In the genomic region with DNA sequence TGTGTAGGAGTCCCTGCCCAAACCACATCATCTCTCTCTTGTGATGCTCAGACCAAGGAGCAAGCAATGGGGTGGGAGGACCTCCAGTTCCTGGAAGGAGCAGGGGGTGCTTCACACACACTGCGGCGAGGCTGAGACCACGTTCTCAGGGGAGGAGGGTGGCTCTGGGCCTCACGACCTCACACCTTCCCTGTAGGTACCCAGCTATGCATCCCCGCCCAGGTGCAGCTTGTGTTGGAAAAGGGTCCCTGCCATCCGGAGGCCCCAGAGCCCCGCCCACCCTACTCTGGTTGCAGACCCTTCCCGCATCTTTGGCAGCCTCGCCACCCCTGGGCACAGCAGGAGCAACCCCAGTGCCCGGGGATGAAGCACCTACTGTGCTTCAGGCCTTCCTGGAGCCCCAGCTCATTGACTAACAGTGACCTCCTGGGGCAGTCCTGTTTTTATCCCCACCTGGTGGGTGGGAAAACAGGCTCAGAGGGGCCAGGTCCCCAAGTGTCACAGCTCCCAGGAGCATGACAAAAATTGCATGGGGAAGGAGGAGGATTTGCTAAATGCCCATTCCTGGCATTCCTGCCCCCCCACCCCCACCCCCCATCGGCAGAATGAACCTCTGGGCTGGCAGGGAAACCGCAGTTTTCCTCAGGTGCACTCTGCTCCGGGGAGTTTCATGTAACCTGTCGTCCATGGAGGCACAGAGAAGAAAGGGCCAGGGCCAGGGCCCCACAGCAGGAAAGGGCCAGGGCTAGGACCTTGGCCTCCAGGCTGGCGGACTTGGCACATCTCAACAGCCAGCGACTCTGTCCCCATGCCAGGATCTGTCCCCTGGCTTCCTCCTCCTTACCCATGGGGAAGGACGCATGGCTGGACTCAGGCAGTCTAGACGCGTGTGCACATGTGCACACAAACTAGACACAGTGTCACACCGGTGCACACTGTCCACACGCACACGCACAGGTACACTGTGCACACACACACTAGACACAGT, we compare ENCODE assay signal across 29 cellular contexts.
DNase-seq lines count a peak whose midpoint lies in the region; ATAC-seq and TF ChIP-seq lines count a peak whose summit lies in the region.
"Had no signal": no experiment of that assay in that cellular context is flagged by ENCODE, and none has a peak within 500 bp of the region (broad histone marks: within the 10 kb centered on the region; RNA-seq: fewer than 3 reads in every experiment).

No MANE protein-coding gene starts in this region.

- H3K18ac ChIP-seq in mesendoderm (ENCODE audit: low read length): no peak overlapping the region

- H3K4ac ChIP-seq in mesendoderm (ENCODE audit: low read depth, low read length): no peak overlapping the region

- TF ChIP-seq CTCF in activated CD8-positive, alpha-beta T cell treated with anti-CD3 and anti-CD28 coated beads for 36 hours (IDR thresholded peaks at IDR 0.05): no peak
- TF ChIP-seq CTCF in upper lobe of right lung (IDR thresholded peaks at IDR 0.05): no peak

- H3K36me3 ChIP-seq in mesendoderm (ENCODE audit: control insufficient read depth, insufficient read depth, low read length) (no peaks in the 10 kb centered on the region), upper lobe of right lung (no peaks in the 10 kb centered on the region)

- H3K4me2 ChIP-seq in mesendoderm (ENCODE audit: low read length): no peak overlapping the region
- H3K4me2 ChIP-seq: KMS-11 had no signal

- H3K9me3 Mint-ChIP-seq in activated CD8-positive, alpha-beta T cell treated with anti-CD3 and anti-CD28 coated beads, Interleukin-2, amount 10 ng/mL, durations not matched to agents 7 days and 5 days (ENCODE audit: insufficient read depth): no peaks in the 10 kb centered on the region
- no peaks in the 10 kb centered on the region for H3K9me3 Mint-ChIP-seq in activated CD8-positive, alpha-beta T cell treated with anti-CD3 and anti-CD28 coated beads for 36 hours
- no peaks in the 10 kb centered on the region for H3K9me3 Mint-ChIP-seq in central memory CD8-positive, alpha-beta T cell
- no peaks in the 10 kb centered on the region for H3K9me3 Mint-ChIP-seq in activated CD4-positive, alpha-beta T cell treated with anti-CD3 and anti-CD28 coated beads, Interleukin-2, amount 10 ng/mL, durations not matched to agents 24 days and 14 days
- H3K9me3 Mint-ChIP-seq: activated CD4-positive, alpha-beta memory T cell treated with anti-CD3 and anti-CD28 coated beads for 36 hours; CD14-positive monocyte; neural crest cell; stimulated activated memory B cell treated with anti-CD40 and anti-IgM and Interleukin-4, amounts not matched to agents 10 μg/mL and 1 μg/mL and 100 μg/mL, for 72 hours had no signal

- no peak overlapping the region for H3K27ac ChIP-seq in mesendoderm (ENCODE audit: low read depth, low read length)
- H3K27ac ChIP-seq in upper lobe of right lung: no peak overlapping the region
- H3K27ac ChIP-seq: 22Rv1, GM23248, KMS-11 had no signal

- H2BK5ac ChIP-seq in mesendoderm (ENCODE audit: low read length): no peak overlapping the region

- no peak for ATAC-seq in activated CD8-positive, alpha-beta T cell treated with anti-CD3 and anti-CD28 coated beads, Interleukin-2, amount 10 ng/mL, durations not matched to agents 7 days and 5 days
- no peak for ATAC-seq in activated CD8-positive, alpha-beta T cell treated with anti-CD3 and anti-CD28 coated beads for 36 hours
- no peak for ATAC-seq in central memory CD8-positive, alpha-beta T cell (replicated peaks; ENCODE audit: extremely low read depth, poor library complexity, severe bottlenecking)
- ATAC-seq in upper lobe of right lung (peak; percentile 13), HG02981 (IDR thresholded peaks at IDR 0.05; ENCODE audit: unreplicated experiment) (no peak), GM19395 (IDR thresholded peaks at IDR 0.05; ENCODE audit: unreplicated experiment) (no peak)
- ATAC-seq: left ventricle myocardium superior; mucosa of descending colon; sciatic nerve; stimulated activated memory B cell treated with anti-CD40 and anti-IgM and Interleukin-4, amounts not matched to agents 10 μg/mL and 1 μg/mL and 100 μg/mL, for 72 hours had no signal

- H3K9ac ChIP-seq in mesendoderm (ENCODE audit: low read length): no peak overlapping the region
- H3K9ac ChIP-seq: GM23248, KMS-11 had no signal

- H3K4me1 Mint-ChIP-seq in activated CD8-positive, alpha-beta T cell treated with anti-CD3 and anti-CD28 coated beads, Interleukin-2, amount 10 ng/mL, durations not matched to agents 7 days and 5 days (ENCODE audit: low read depth): peaks cover 48% of the 10 kb centered on the region
- peaks cover 11% of the 10 kb centered on the region for H3K4me1 Mint-ChIP-seq in activated CD8-positive, alpha-beta T cell treated with anti-CD3 and anti-CD28 coated beads for 36 hours (ENCODE audit: low read depth)
- peaks cover 10% of the 10 kb centered on the region for H3K4me1 Mint-ChIP-seq in central memory CD8-positive, alpha-beta T cell
- peaks cover 7% of the 10 kb centered on the region for H3K4me1 Mint-ChIP-seq in activated CD4-positive, alpha-beta T cell treated with anti-CD3 and anti-CD28 coated beads, Interleukin-2, amount 10 ng/mL, durations not matched to agents 24 days and 14 days
- H3K4me1 Mint-ChIP-seq: CD14-positive monocyte had no signal

- H3K36me3 Mint-ChIP-seq in activated CD8-positive, alpha-beta T cell treated with anti-CD3 and anti-CD28 coated beads, Interleukin-2, amount 10 ng/mL, durations not matched to agents 7 days and 5 days (ENCODE audit: low read depth): no peaks in the 10 kb centered on the region
- no peaks in the 10 kb centered on the region for H3K36me3 Mint-ChIP-seq in activated CD8-positive, alpha-beta T cell treated with anti-CD3 and anti-CD28 coated beads for 36 hours (ENCODE audit: low read depth)
- no peaks in the 10 kb centered on the region for H3K36me3 Mint-ChIP-seq in central memory CD8-positive, alpha-beta T cell (ENCODE audit: insufficient read depth)
- H3K36me3 Mint-ChIP-seq in activated CD4-positive, alpha-beta T cell treated with anti-CD3 and anti-CD28 coated beads, Interleukin-2, amount 10 ng/mL, durations not matched to agents 24 days and 14 days (ENCODE audit: low read depth): no peaks in the 10 kb centered on the region
- H3K36me3 Mint-ChIP-seq: activated CD4-positive, alpha-beta memory T cell treated with anti-CD3 and anti-CD28 coated beads for 36 hours; activated naive CD8-positive, alpha-beta T cell; CD14-positive monocyte; stimulated activated memory B cell treated with anti-CD40 and anti-IgM and Interleukin-4, amounts not matched to agents 10 μg/mL and 1 μg/mL and 100 μg/mL, for 72 hours had no signal

- no peaks in the 10 kb centered on the region for H3K79me2 ChIP-seq in mesendoderm (ENCODE audit: control insufficient read depth, insufficient read depth, low read length)

- no peak overlapping the region for H3K4me3 Mint-ChIP-seq in activated CD8-positive, alpha-beta T cell treated with anti-CD3 and anti-CD28 coated beads, Interleukin-2, amount 10 ng/mL, durations not matched to agents 7 days and 5 days
- no peak overlapping the region for H3K4me3 Mint-ChIP-seq in activated CD8-positive, alpha-beta T cell treated with anti-CD3 and anti-CD28 coated beads for 36 hours
- H3K4me3 Mint-ChIP-seq in central memory CD8-positive, alpha-beta T cell: no peak overlapping the region
- H3K4me3 Mint-ChIP-seq in activated CD4-positive, alpha-beta T cell treated with anti-CD3 and anti-CD28 coated beads, Interleukin-2, amount 10 ng/mL, durations not matched to agents 24 days and 14 days: no peak overlapping the region
- H3K4me3 Mint-ChIP-seq: activated CD4-positive, alpha-beta memory T cell treated with anti-CD3 and anti-CD28 coated beads for 36 hours; activated naive CD8-positive, alpha-beta T cell; CD14-positive monocyte; neural crest cell; stimulated activated memory B cell treated with anti-CD40 and anti-IgM and Interleukin-4, amounts not matched to agents 10 μg/mL and 1 μg/mL and 100 μg/mL, for 72 hours had no signal

- peaks cover 3% of the 10 kb centered on the region for H3K27me3 Mint-ChIP-seq in activated CD8-positive, alpha-beta T cell treated with anti-CD3 and anti-CD28 coated beads, Interleukin-2, amount 10 ng/mL, durations not matched to agents 7 days and 5 days (ENCODE audit: low read depth)
- no peaks in the 10 kb centered on the region for H3K27me3 Mint-ChIP-seq in activated CD8-positive, alpha-beta T cell treated with anti-CD3 and anti-CD28 coated beads for 36 hours
- peaks cover 27% of the 10 kb centered on the region for H3K27me3 Mint-ChIP-seq in central memory CD8-positive, alpha-beta T cell
- no peaks in the 10 kb centered on the region for H3K27me3 Mint-ChIP-seq in activated CD4-positive, alpha-beta T cell treated with anti-CD3 and anti-CD28 coated beads, Interleukin-2, amount 10 ng/mL, durations not matched to agents 24 days and 14 days
- H3K27me3 Mint-ChIP-seq: activated CD4-positive, alpha-beta memory T cell treated with anti-CD3 and anti-CD28 coated beads for 36 hours had no signal

- H4K8ac ChIP-seq in mesendoderm (ENCODE audit: low read depth, low read length): no peak overlapping the region

- peak overlapping the region; percentile 68 for H3K56ac ChIP-seq in mesendoderm (ENCODE audit: low read length)

- POLR2A ChIA-PET in activated CD8-positive, alpha-beta T cell treated with anti-CD3 and anti-CD28 coated beads, Interleukin-2, amount 10 ng/mL, durations not matched to agents 7 days and 5 days (lab: Charles Lee): no interaction called here
- POLR2A ChIA-PET in activated CD8-positive, alpha-beta T cell treated with anti-CD3 and anti-CD28 coated beads for 36 hours (lab: Charles Lee): no interaction called here

- H3K4me1 ChIP-seq in mesendoderm (ENCODE audit: control insufficient read depth, low read depth, low read length) (peaks cover 7% of the 10 kb centered on the region), upper lobe of right lung (no peaks in the 10 kb centered on the region)

- no peak for DNase-seq in activated CD8-positive, alpha-beta T cell treated with anti-CD3 and anti-CD28 coated beads, Interleukin-2, amount 10 ng/mL, durations not matched to agents 7 days and 5 days
- no peak for DNase-seq in activated CD8-positive, alpha-beta T cell treated with anti-CD3 and anti-CD28 coated beads for 36 hours
- DNase-seq in central memory CD8-positive, alpha-beta T cell (ENCODE audit: low spot score in 2 of 2): no peak
- DNase-seq in mesendoderm (no peak), upper lobe of right lung (peak; percentile 48)
- no peak for DNase-seq in activated CD4-positive, alpha-beta T cell treated with anti-CD3 and anti-CD28 coated beads, Interleukin-2, amount 10 ng/mL, durations not matched to agents 24 days and 14 days
- DNase-seq: activated CD4-positive, alpha-beta memory T cell treated with anti-CD3 and anti-CD28 coated beads for 36 hours; anterior cingulate cortex; Calu3; caudate nucleus; GM23248; left ventricle myocardium superior; mucosa of descending colon; NCI-H1417; NCI-H2081; NCI-H345; stimulated activated CD4-positive, alpha-beta T cell treated with anti-CD3 and anti-CD28 coated beads, Interleukin-4, amount 100 ng/mL, for 4 hours; substantia nigra; T-helper 1 cell had no signal

- no peak overlapping the region for H2BK120ac ChIP-seq in mesendoderm (ENCODE audit: low read depth, low read length)

- no peaks in the 10 kb centered on the region for H3K9me3 ChIP-seq in upper lobe of right lung
- H3K9me3 ChIP-seq: mucosa of descending colon had no signal

- H3K27me3 ChIP-seq in mesendoderm (ENCODE audit: insufficient read depth, low read length, poor library complexity) (no peaks in the 10 kb centered on the region), upper lobe of right lung (no peaks in the 10 kb centered on the region)

- no CpG with 5 or more reads among the region's 22 CpGs for WGBS in mesendoderm (ENCODE audit: extremely low coverage, insufficient coverage, low lambda C conversion rate)

- peak overlapping the region; percentile 40 for H3K27ac Mint-ChIP-seq in activated CD8-positive, alpha-beta T cell treated with anti-CD3 and anti-CD28 coated beads, Interleukin-2, amount 10 ng/mL, durations not matched to agents 7 days and 5 days
- H3K27ac Mint-ChIP-seq in activated CD8-positive, alpha-beta T cell treated with anti-CD3 and anti-CD28 coated beads for 36 hours: no peak overlapping the region
- peak overlapping the region; percentile 64 for H3K27ac Mint-ChIP-seq in central memory CD8-positive, alpha-beta T cell (ENCODE audit: low read depth)
- H3K27ac Mint-ChIP-seq in activated CD4-positive, alpha-beta T cell treated with anti-CD3 and anti-CD28 coated beads, Interleukin-2, amount 10 ng/mL, durations not matched to agents 24 days and 14 days: no peak overlapping the region
- H3K27ac Mint-ChIP-seq: activated CD4-positive, alpha-beta memory T cell treated with anti-CD3 and anti-CD28 coated beads for 36 hours; activated naive CD8-positive, alpha-beta T cell; CD14-positive monocyte; progenitor cell of endocrine pancreas; stimulated activated memory B cell treated with anti-CD40 and anti-IgM and Interleukin-4, amounts not matched to agents 10 μg/mL and 1 μg/mL and 100 μg/mL, for 72 hours had no signal

- no peak overlapping the region for H2BK15ac ChIP-seq in mesendoderm (replicated peaks; ENCODE audit: low read depth)

- CTCF ChIA-PET in activated CD8-positive, alpha-beta T cell treated with anti-CD3 and anti-CD28 coated beads, Interleukin-2, amount 10 ng/mL, durations not matched to agents 7 days and 5 days (lab: Charles Lee): no interaction called here
- CTCF ChIA-PET in activated CD8-positive, alpha-beta T cell treated with anti-CD3 and anti-CD28 coated beads for 36 hours (lab: Charles Lee): no interaction called here

- H3K4me3 ChIP-seq in mesendoderm (ENCODE audit: low read length) (no peak overlapping the region), upper lobe of right lung (no peak overlapping the region)
- H3K4me3 ChIP-seq: GM23248, mucosa of descending colon had no signal

- intact Hi-C loops in activated CD8-positive, alpha-beta T cell treated with anti-CD3 and anti-CD28 coated beads for 36 hours (cut with micrococcal nuclease): no loop called here
- intact Hi-C loops in upper lobe of right lung (cut with DNase I): no loop called here
- intact Hi-C loops in activated CD4-positive, alpha-beta T cell treated with anti-CD3 and anti-CD28 coated beads, Interleukin-2, amount 10 ng/mL, durations not matched to agents 24 days and 14 days (cut with micrococcal nuclease): no loop called here

- no peaks in the 10 kb centered on the region for H3K79me1 ChIP-seq in mesendoderm (ENCODE audit: low read length)

- no peak overlapping the region for H4K5ac ChIP-seq in mesendoderm (ENCODE audit: low read length)

- no peak overlapping the region for H3K23ac ChIP-seq in mesendoderm (ENCODE audit: low read length)

- H2AK5ac ChIP-seq in mesendoderm (ENCODE audit: low read length): peak overlapping the region; percentile 74

Comparison
In these comparisons a context has a peak if more than half of its experiments do, and no peak if none do; other contexts are left out.
1. H3K27ac Mint-ChIP-seq: peak in activated CD8-positive, alpha-beta T cell treated with anti-CD3 and anti-CD28 coated beads, Interleukin-2, amount 10 ng/mL, durations not matched to agents 7 days and 5 days (single experiment) and central memory CD8-positive, alpha-beta T cell (single experiment); none in activated CD8-positive, alpha-beta T cell treated with anti-CD3 and anti-CD28 coated beads for 36 hours (single experiment) and activated CD4-positive, alpha-beta T cell treated with anti-CD3 and anti-CD28 coated beads, Interleukin-2, amount 10 ng/mL, durations not matched to agents 24 days and 14 days (single experiment).